Comparison of ENCODE assay signal across 8 cellular contexts in the genomic region with DNA sequence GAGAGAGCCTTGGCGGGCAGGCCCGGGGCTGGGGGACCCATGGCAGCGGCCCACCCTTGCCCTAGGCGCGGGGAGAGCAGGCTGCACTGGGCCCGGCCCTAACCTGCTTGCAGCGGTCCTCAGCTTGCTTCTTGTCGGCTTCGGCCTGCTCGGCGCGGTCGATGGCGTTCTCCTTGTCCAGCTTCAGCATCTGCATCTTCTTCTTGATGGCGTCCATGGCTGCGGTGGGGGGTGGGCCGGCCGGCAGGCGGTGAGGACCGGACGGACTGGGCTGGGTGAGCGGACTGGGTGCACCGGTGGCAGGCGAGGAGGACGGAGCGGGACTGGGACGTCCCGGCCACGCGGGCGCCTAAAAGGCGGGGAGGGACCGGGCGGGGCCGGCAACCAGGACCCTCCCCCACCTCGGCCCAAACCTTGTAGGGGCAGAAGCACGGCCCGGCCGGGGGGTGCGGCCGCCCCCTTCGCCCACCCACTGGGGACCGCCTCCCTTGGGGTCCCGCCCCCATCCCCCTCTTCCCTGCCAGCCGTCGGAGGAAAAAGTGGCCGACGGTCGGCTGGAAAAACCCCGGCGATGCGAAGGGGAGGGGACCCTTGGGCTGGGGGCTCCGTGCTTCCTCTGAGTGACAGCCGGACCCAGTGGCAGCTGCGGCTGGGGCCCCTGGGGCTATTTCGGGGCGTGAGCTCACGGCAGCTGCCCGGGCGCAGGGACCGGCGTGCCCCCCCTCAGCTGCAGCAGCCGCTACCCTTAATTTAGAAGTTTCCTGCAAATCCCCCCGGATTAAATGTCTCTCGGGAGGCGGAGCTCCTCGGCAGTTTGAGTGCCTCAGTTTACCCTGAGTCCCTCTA. TPM values are rescaled to one million over a fixed set of nuclear protein-coding genes. Genes with fewer than 3 reads are reported as not detected.
DNase-seq lines count a peak whose midpoint lies in the region; ATAC-seq and TF ChIP-seq lines count a peak whose summit lies in the region.

Gene TPM2, minus strand, starts transcription at position 325 of the 846 bp plus-strand sequence. Its CDS starts 108 bp downstream, at position 217.

- H3K27ac Mint-ChIP-seq in T-helper 17 cell (peak within 1 kb of the TSS; percentile 81), nephron progenitor cell (peak within 1 kb of the TSS; percentile 89)

- no peaks in the 10 kb centered on the region for H3K27me3 Mint-ChIP-seq in T-helper 17 cell
- H3K27me3 Mint-ChIP-seq in nephron progenitor cell (ENCODE audit: low read depth, poor library complexity) = no peaks in the 10 kb centered on the region

- H3K4me1 Mint-ChIP-seq in T-helper 17 cell = peaks cover 20% of the 10 kb centered on the region
- peaks cover 54% of the 10 kb centered on the region for H3K4me1 Mint-ChIP-seq in nephron progenitor cell

- no peaks in the 10 kb centered on the region for H3K9me3 Mint-ChIP-seq in nephron progenitor cell

- ATAC-seq in T-helper 17 cell = peak; percentile 7

- H3K36me3 Mint-ChIP-seq in T-helper 17 cell (ENCODE audit: low read depth) (no peaks in the 10 kb centered on the region), nephron progenitor cell (ENCODE audit: low read depth) (peaks cover 20% of the 10 kb centered on the region)

- H3K9me3 ChIP-seq in T-helper 17 cell (ENCODE audit: control insufficient read depth, low read length, poor library complexity, severe bottlenecking) = no peaks in the 10 kb centered on the region

- H3K4me3 Mint-ChIP-seq in T-helper 17 cell = peak within 1 kb of the TSS; percentile 90
- peak within 1 kb of the TSS; percentile 90 for H3K4me3 Mint-ChIP-seq in nephron progenitor cell

- no peak for TF ChIP-seq CTCF in nephron progenitor cell (IDR thresholded peaks at IDR 0.05)

- peak; percentile 36 for DNase-seq in GOT3 (lab: John Stamatoyannopoulos, UW)
- DNase-seq in T-helper 17 cell = no peak
- peak; percentile 78 for DNase-seq in fibroblast of peridontal ligament (ENCODE audit: extremely low read depth)
- peak; percentile 64 for DNase-seq in nephron progenitor cell
- no peak for DNase-seq in kidney tubule cell (ENCODE audit: low spot score)
- no peak for DNase-seq in NCI-H128 (lab: John Stamatoyannopoulos, UW; ENCODE audit: unreplicated experiment)
- no peak for DNase-seq in NCI-H187 (lab: John Stamatoyannopoulos, UW)
- no peak for DNase-seq in midbrain (lab: John Stamatoyannopoulos, UW)

RNA-seq across cellular contexts. Expression of gene TPM2, which starts in this region (rescaled TPM):
- 10 to 100 TPM; 29.2 to 33.9 TPM for total RNA-seq in T-helper 17 cell

Comparison
In these comparisons a context has a peak if more than half of its experiments do, and no peak if none do; other contexts are left out.
1. DNase-seq: peak in GOT3 (single experiment), fibroblast of peridontal ligament (single experiment) and nephron progenitor cell (single experiment); none in T-helper 17 cell (0 of 3), kidney tubule cell (single experiment), NCI-H128 (single experiment), NCI-H187 (0 of 2) and midbrain (single experiment).